Comparison of ENCODE assay signal across 8 cellular contexts in the genomic region with DNA sequence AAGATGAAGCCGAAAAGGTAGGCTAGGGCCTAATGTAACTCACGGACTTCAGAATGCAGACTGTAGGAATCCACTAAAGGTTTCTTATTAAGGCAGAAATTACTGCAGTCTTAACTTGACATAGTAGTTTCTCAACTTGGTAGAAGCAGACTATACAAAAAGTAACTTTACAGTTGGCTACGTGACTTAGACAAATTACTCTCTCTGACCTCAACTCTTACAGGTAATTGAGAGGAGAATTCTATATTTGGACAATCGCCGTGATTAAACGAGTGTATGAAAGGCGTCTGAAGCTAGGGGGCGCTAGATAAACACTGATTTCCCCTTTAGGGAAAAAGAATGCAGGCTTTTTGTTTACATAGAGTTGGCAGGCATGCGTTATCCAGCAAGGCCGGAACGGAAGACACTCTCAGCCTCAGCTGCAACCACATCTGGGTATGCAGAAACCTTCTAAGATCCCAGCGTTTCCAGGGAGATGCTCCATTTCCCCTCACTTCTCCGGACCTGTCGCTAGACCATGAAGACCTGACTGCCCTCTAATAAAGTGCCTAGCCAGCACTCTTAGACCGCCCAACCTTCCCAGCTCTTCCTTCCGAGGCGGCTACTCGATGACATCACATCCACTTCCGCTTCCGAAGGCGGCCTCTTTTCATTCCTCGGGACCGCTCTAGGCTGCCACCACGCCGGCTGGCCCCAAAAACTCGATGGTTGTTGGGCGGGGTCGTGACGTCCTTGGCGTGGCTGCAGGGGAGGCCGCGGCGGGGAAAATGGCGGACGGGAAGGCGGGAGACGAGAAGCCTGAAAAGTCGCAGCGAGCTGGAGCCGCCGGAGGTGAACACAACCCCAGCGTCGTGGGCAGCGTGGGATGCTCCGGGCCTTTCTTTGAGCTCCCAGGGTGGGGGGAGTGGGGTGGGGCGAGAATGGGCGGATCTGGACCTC. TPM values are rescaled to one million over a fixed set of nuclear protein-coding genes. Genes with fewer than 3 reads are reported as not detected.
DNase-seq lines count a peak whose midpoint lies in the region; ATAC-seq lines count a peak whose summit lies in the region.

PCNP (plus strand) TSS at position 732 of the 939 bp plus-strand sequence; CDS start at position 768, 36 bp downstream.

- CTCF ChIA-PET in CD8-positive, alpha-beta memory T cell (lab: Charles Lee), result interaction anchor here (0.6 to 3.0 kb wide), 21 partner anchors 9 to 236 kb away, joined by 3 to 23 read pairs (median 4); partner anchors contain the start of genes RPL24, TRMT10C and ZBTB11

- H3K4me3 Mint-ChIP-seq in CD8-positive, alpha-beta memory T cell, result peak within 1 kb of the TSS; percentile 94 to 100 (median 96)

- H3K27me3 ChIP-seq in CD8-positive, alpha-beta memory T cell (ENCODE audit: insufficient read depth, low read length, poor library complexity, severe bottlenecking), result no peaks in the 10 kb centered on the region

- H3K9me3 Mint-ChIP-seq in CD8-positive, alpha-beta memory T cell, result no peaks in the 10 kb centered on the region

- ATAC-seq in GM19463 (IDR thresholded peaks at IDR 0.05; ENCODE audit: unreplicated experiment), result peak; percentile 87

- H3K4me3 ChIP-seq in CD8-positive, alpha-beta memory T cell (ENCODE audit: low read length), result peak within 1 kb of the TSS; percentile 96

- H3K36me3 ChIP-seq in CD8-positive, alpha-beta memory T cell (ENCODE audit: insufficient read depth, low read length), result no peaks in the 10 kb centered on the region

- peak; percentile 98 to 99 (median 98) for DNase-seq in CD8-positive, alpha-beta memory T cell
- DNase-seq in HS-27A (ENCODE audit: low read depth) (peak; percentile 99), NK-92 (lab: John Stamatoyannopoulos, UW; ENCODE audit: unreplicated experiment) (peak; percentile 96), lung microvascular endothelial cell (ENCODE audit: low read depth in 2 of 2) (peak; percentile 100)
- peak; percentile 99 for DNase-seq in activated CD8-positive, alpha-beta memory T cell treated with anti-CD3 and anti-CD28 coated beads for 24 hours
- DNase-seq in effector CD8-positive, alpha-beta T cell (lab: John Stamatoyannopoulos, UW), result peak; percentile 96
- peak; percentile 98 for DNase-seq in stimulated activated CD8-positive, alpha-beta memory T cell treated with anti-CD3 and anti-CD28 coated beads, Interleukin-12 subunit alpha, Interleukin-12 subunit beta, amount 100 ng/mL, for 1 hour (ENCODE audit: low read depth)

- peaks cover 3 to 36% (median 6%) of the 10 kb centered on the region in 3 donors for H3K36me3 Mint-ChIP-seq in CD8-positive, alpha-beta memory T cell

- peak within 1 kb of the TSS; percentile 97 to 99 (median 99) for H3K27ac Mint-ChIP-seq in CD8-positive, alpha-beta memory T cell

- peaks cover 57 to 71% (median 68%) of the 10 kb centered on the region in 3 donors for H3K4me1 Mint-ChIP-seq in CD8-positive, alpha-beta memory T cell

- H3K27ac ChIP-seq in CD8-positive, alpha-beta memory T cell (ENCODE audit: low read depth, low read length), result peak within 1 kb of the TSS; percentile 99

- H3K9me3 ChIP-seq in CD8-positive, alpha-beta memory T cell (ENCODE audit: low read length), result no peaks in the 10 kb centered on the region

- peaks cover 0 to 4% of the 10 kb centered on the region in 2 donors for H3K27me3 Mint-ChIP-seq in CD8-positive, alpha-beta memory T cell

- peaks cover 56% of the 10 kb centered on the region for H3K4me1 ChIP-seq in CD8-positive, alpha-beta memory T cell (ENCODE audit: insufficient read depth, low read length)

- POLR2A ChIA-PET in CD8-positive, alpha-beta memory T cell (lab: Charles Lee), result interaction anchor here (0.5 to 2.3 kb wide), 18 partner anchors 12 to 276 kb away, joined by 3 to 31 read pairs (median 6); partner anchors contain the start of genes CEP97, NFKBIZ, NXPE3 and RPL24

RNA-seq across cellular contexts. Expression of gene PCNP, which starts in this region (rescaled TPM):
- 100 to 1,000 TPM; 205 to 216 TPM for total RNA-seq in CD8-positive, alpha-beta memory T cell
- polyA plus RNA-seq in CD8-positive, alpha-beta memory T cell, result 124 TPM
- 55.4 and 58.3 TPM in 2 replicates for total RNA-seq in lung microvascular endothelial cell

Comparison
In these comparisons a context has a peak if more than half of its experiments do, and no peak if none do; other contexts are left out.
1. Peak in every context shown above with its lines: DNase-seq, ATAC-seq, H3K4me3 ChIP-seq and H3K27ac ChIP-seq.